10 cellular contexts compared by ENCODE assay signal in genomic region chr3:30609930-30610701, GRCh38. TPM values are rescaled to one million over a fixed set of nuclear protein-coding genes. Genes with fewer than 3 reads are reported as not detected.
DNase-seq lines count a peak whose midpoint lies in the region; ATAC-seq, FAIRE-seq and TF ChIP-seq lines count a peak whose summit lies in the region.
"Had no signal": no experiment of that assay in that cellular context is flagged by ENCODE, and none has a peak within 500 bp of the region (broad histone marks: within the 10 kb centered on the region; RNA-seq: fewer than 3 reads in every experiment).

No MANE protein-coding gene starts in this region.

- peaks cover 30% of the 10 kb centered on the region for H3K4me1 Mint-ChIP-seq in neural crest cell

- H3K36me3 Mint-ChIP-seq in neural crest cell (ENCODE audit: low read depth): peaks cover 3% of the 10 kb centered on the region

- peak overlapping the region; percentile 99 for H3K9ac ChIP-seq in BLaER1
- peak overlapping the region; percentile 44; the same call in 1 of the 2 replicates for H3K9ac ChIP-seq in OCI-LY1 (ENCODE audit: low read length)
- no peak overlapping the region for H3K9ac ChIP-seq in duodenal mucosa (ENCODE audit: low read depth in 1 of 2, low read length in 2 of 2)

- H3K9me3 ChIP-seq in BLaER1: no peaks in the 10 kb centered on the region
- no peaks in the 10 kb centered on the region for H3K9me3 ChIP-seq in OCI-LY1 (ENCODE audit: low read length)
- no peaks in the 10 kb centered on the region for H3K9me3 ChIP-seq in duodenal mucosa (ENCODE audit: control insufficient read depth in 1 of 2, low read length in 2 of 2)

- H3K4me3 ChIP-seq in BLaER1: peak overlapping the region; percentile 90
- H3K4me3 ChIP-seq in OCI-LY1 (ENCODE audit: low read depth, low read length, poor library complexity, severe bottlenecking): peak overlapping the region; percentile 85
- H3K4me3 ChIP-seq in duodenal mucosa (ENCODE audit: low read depth in 1 of 2, low read length in 2 of 2): peak overlapping the region; percentile 32 to 44

- no peak for TF ChIP-seq CTCF in OCI-LY1 (IDR thresholded peaks at IDR 0.05; ENCODE audit: low read length)
- no peak for TF ChIP-seq CTCF in neural crest cell (conservative IDR thresholded peaks at IDR 0.05)

- no peak for DNase-seq in neural crest cell (ENCODE audit: low read depth, low spot score)
- no peak for DNase-seq in ecto neural progenitor cell (ENCODE audit: low spot score)
- no peak for DNase-seq in GF-D8 (lab: John Stamatoyannopoulos, UW)
- DNase-seq in urothelium cell line (ENCODE audit: low spot score): no peak
- DNase-seq: H7; stimulated activated CD4-positive, alpha-beta T cell treated with anti-CD3 and anti-CD28 coated beads, Interleukin-4, amount 100 ng/mL, for 4 hours had no signal

- peaks cover 73% of the 10 kb centered on the region for H4K20me1 ChIP-seq in BLaER1
- H4K20me1 ChIP-seq in OCI-LY1 (ENCODE audit: insufficient read depth, low read length): no peaks in the 10 kb centered on the region

- no peaks in the 10 kb centered on the region for H3K9me3 Mint-ChIP-seq in neural crest cell

- H3K79me2 ChIP-seq in OCI-LY1 (ENCODE audit: insufficient read depth, low read length): peaks cover 77% of the 10 kb centered on the region

- peaks cover 38% of the 10 kb centered on the region for H3K36me3 ChIP-seq in BLaER1
- peaks cover 4% of the 10 kb centered on the region; the same call in 1 of the 2 replicates for H3K36me3 ChIP-seq in OCI-LY1 (ENCODE audit: insufficient read depth, low read length)
- no peaks in the 10 kb centered on the region for H3K36me3 ChIP-seq in duodenal mucosa (ENCODE audit: control insufficient read depth in 1 of 2, insufficient read depth in 2 of 2, low read length in 2 of 2)

- H3F3A ChIP-seq in OCI-LY1 (ENCODE audit: insufficient read depth, low read length): no peaks in the 10 kb centered on the region

- FAIRE-seq in urothelium cell line (lab: Jason Lieb, UNC): no peak

- H3K9me2 ChIP-seq in OCI-LY1 (ENCODE audit: low read depth, low read length): no peaks in the 10 kb centered on the region

- no peak for ATAC-seq in GM18907 (IDR thresholded peaks at IDR 0.05; ENCODE audit: unreplicated experiment)

- peak overlapping the region; percentile 65 for H3K4me3 Mint-ChIP-seq in neural crest cell

- H3K27ac Mint-ChIP-seq in neural crest cell (ENCODE audit: unreplicated experiment): no peak overlapping the region

- H3K27me3 Mint-ChIP-seq in neural crest cell (ENCODE audit: low read depth): peaks cover 9% of the 10 kb centered on the region

- H3K27me3 ChIP-seq in BLaER1: no peaks in the 10 kb centered on the region
- no peaks in the 10 kb centered on the region for H3K27me3 ChIP-seq in OCI-LY1 (ENCODE audit: insufficient read depth, low read length)
- no peaks in the 10 kb centered on the region for H3K27me3 ChIP-seq in duodenal mucosa (ENCODE audit: control insufficient read depth in 1 of 2, insufficient read depth in 2 of 2, low read length in 2 of 2)

- H3K4me1 ChIP-seq in BLaER1 (peaks cover 68% of the 10 kb centered on the region), OCI-LY1 (ENCODE audit: insufficient read depth, low read length, severe bottlenecking) (peaks cover 82% of the 10 kb centered on the region), duodenal mucosa (ENCODE audit: control insufficient read depth in 1 of 2, insufficient read depth in 2 of 2, low read length in 2 of 2) (peaks cover 26 to 57% of the 10 kb centered on the region in 2 donors)

- peak overlapping the region; percentile 98 for H3K4me2 ChIP-seq in BLaER1
- H3K4me2 ChIP-seq in OCI-LY1 (ENCODE audit: low read length): peak overlapping the region; percentile 82

- H3K27ac ChIP-seq in BLaER1 (peak overlapping the region; percentile 99), OCI-LY1 (ENCODE audit: low read depth, low read length, poor library complexity, severe bottlenecking) (peak overlapping the region; percentile 68), duodenal mucosa (ENCODE audit: low read depth, low read length) (no peak overlapping the region)

- H2AFZ ChIP-seq in OCI-LY1 (ENCODE audit: low read length): no peak overlapping the region

RNA-seq across cellular contexts. Expression of gene TGFBR2, which starts 3.7 kb away (rescaled TPM):
- 8.5 and 8.7 TPM in 2 replicates for total RNA-seq in neural crest cell

Comparison
In these comparisons a context has a peak if more than half of its experiments do, and no peak if none do; other contexts are left out.
1. H3K4me3 ChIP-seq: peak in every context shown above with its lines; median percentile 90 in BLaER1; 85 in OCI-LY1; 38 in duodenal mucosa.
2. H3K9ac ChIP-seq: peak in BLaER1 (single experiment) and OCI-LY1 (single experiment); none in duodenal mucosa (0 of 2).